8 cellular contexts compared by ENCODE assay signal in the genomic region with DNA sequence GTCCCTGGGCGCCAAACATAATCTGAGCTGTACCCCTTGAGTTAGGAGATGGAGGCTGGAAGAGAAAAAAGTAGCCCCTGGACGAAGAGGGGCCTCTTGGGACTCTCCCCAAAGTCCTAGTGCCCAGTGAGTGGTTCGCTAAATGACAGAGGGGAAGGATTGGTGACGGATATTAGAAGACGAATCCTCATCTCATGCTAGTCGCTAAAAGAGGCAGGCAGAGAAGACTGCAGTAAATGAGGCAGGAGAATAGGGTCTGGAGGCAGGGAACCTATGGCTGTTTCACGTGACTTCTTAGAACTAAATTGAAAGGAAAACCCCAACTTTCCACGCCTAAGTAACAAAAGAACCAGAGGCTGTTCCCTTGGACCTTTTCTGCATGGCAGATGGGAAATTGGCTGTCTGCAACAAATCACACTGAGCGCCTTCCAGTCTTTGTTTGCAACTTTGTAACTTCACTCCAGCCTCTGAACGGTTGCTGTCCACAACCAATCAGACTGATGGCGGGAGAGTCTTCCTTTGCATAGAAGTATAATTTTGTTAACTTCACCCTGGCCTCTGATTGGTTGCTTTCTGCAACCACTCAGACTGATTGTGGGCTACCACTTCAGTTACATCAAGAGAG. TPM values are rescaled to one million over a fixed set of nuclear protein-coding genes. Genes with fewer than 3 reads are reported as not detected.
DNase-seq lines count a peak whose midpoint lies in the region; TF ChIP-seq lines count a peak whose summit lies in the region.

No MANE protein-coding gene starts in this region.

- H3K27ac Mint-ChIP-seq in chondrocyte (ENCODE audit: unreplicated experiment) (peak overlapping the region; percentile 97), osteocyte (ENCODE audit: unreplicated experiment) (peak overlapping the region; percentile 97)

- TF ChIP-seq CTCF in LNCaP clone FGC (IDR thresholded peaks at IDR 0.05; ENCODE audit: control insufficient read depth, extremely low read depth, insufficient read depth) = no peak
- TF ChIP-seq CTCF in chondrocyte (IDR thresholded peaks at IDR 0.05) = no peak
- TF ChIP-seq CTCF in osteocyte (IDR thresholded peaks at IDR 0.05) = no peak

- no peaks in the 10 kb centered on the region for H3K27me3 Mint-ChIP-seq in chondrocyte (ENCODE audit: low read depth)
- H3K27me3 Mint-ChIP-seq in osteocyte (ENCODE audit: unreplicated experiment) = no peaks in the 10 kb centered on the region

- no peaks in the 10 kb centered on the region for H3K9me3 ChIP-seq in ES-I3 (ENCODE audit: control insufficient read depth, insufficient read depth, low read length)

- no peaks in the 10 kb centered on the region for H3K36me3 Mint-ChIP-seq in chondrocyte (ENCODE audit: low read depth)
- H3K36me3 Mint-ChIP-seq in osteocyte (ENCODE audit: unreplicated experiment) = no peaks in the 10 kb centered on the region

- H3K4me3 Mint-ChIP-seq in chondrocyte (ENCODE audit: unreplicated experiment) (peak overlapping the region; percentile 99), osteocyte (ENCODE audit: unreplicated experiment) (peak overlapping the region; percentile 97)

- no peaks in the 10 kb centered on the region for H3K36me3 ChIP-seq in ES-I3 (ENCODE audit: insufficient read depth, low read length)

- H3K4me3 ChIP-seq in LNCaP clone FGC (ENCODE audit: low read depth, low read length) = peak overlapping the region; percentile 80

- peaks cover 7% of the 10 kb centered on the region; the same call in 1 of the 2 replicates for H3K4me1 ChIP-seq in ES-I3 (ENCODE audit: insufficient read depth, low read length)

- H3K4me1 Mint-ChIP-seq in chondrocyte (ENCODE audit: low read depth) = peaks cover 14% of the 10 kb centered on the region
- H3K4me1 Mint-ChIP-seq in osteocyte (ENCODE audit: unreplicated experiment) = peaks cover 11% of the 10 kb centered on the region

- no peak for DNase-seq in LNCaP clone FGC (ENCODE audit: low read depth)
- DNase-seq in chondrocyte (ENCODE audit: low spot score) = no peak
- DNase-seq in osteocyte (ENCODE audit: extremely low spot score, unreplicated experiment) = no peak
- DNase-seq in NCI-H1436 (lab: John Stamatoyannopoulos, UW) = no peak
- DNase-seq in A172 (ENCODE audit: low spot score) = no peak
- DNase-seq in G401 (ENCODE audit: low spot score) = no peak
- no peak for DNase-seq in stimulated activated CD4-positive, alpha-beta T cell treated with anti-CD3 and anti-CD28 coated beads, Interleukin-2, amount 100 ng/mL, for 48 hours

- H3K9me3 Mint-ChIP-seq in chondrocyte (ENCODE audit: low read depth) = no peaks in the 10 kb centered on the region
- no peaks in the 10 kb centered on the region for H3K9me3 Mint-ChIP-seq in osteocyte (ENCODE audit: unreplicated experiment)

- in situ Hi-C loops in G401 (cut with HindIII; ENCODE audit: low sequenced_read_pairs) = no loop called here

- H3K9ac ChIP-seq in ES-I3 (ENCODE audit: low read depth, low read length) = peak overlapping the region; percentile 95

RNA-seq across cellular contexts. Expression of a gene that starts 0.7 kb away (rescaled TPM):
- total RNA-seq in chondrocyte (4.5 to 7.5 TPM (median 5.0 TPM) in 3 replicates), osteocyte (6.7 and 7.2 TPM in 2 replicates)
- total RNA-seq in A172 (2014; rRNA removed; shearing (Covaris generic)) = 14.7 and 17.1 TPM in 2 replicates
- total RNA-seq in G401 (2014; rRNA removed; shearing (Covaris generic)) = 9.0 and 15.9 TPM in 2 replicates
